ENCODE assay signal across 1 cellular context in genomic region chr6:167965602-167966539, GRCh38.
TF ChIP-seq lines count a peak whose summit lies in the region.

No MANE protein-coding gene starts in this region.

TF ChIP-seq in liver, 16 proteins besides CTCF, POLR2A, EP300 and RAD21 (continued from another document):
- no peak for TF ChIP-seq ATF3 (IDR thresholded peaks at IDR 0.05)
- peak; percentile 89 for TF ChIP-seq NR2F2 (IDR thresholded peaks at IDR 0.05)
- TF ChIP-seq, protein P1, sequence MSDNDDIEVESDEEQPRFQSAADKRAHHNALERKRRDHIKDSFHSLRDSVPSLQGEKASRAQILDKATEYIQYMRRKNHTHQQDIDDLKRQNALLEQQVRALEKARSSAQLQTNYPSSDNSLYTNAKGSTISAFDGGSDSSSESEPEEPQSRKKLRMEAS (IDR thresholded peaks at IDR 0.05), result no peak
- peak; percentile 78 to 88 for TF ChIP-seq RXRA (IDR thresholded peaks at IDR 0.05)
- TF ChIP-seq, protein P2, sequence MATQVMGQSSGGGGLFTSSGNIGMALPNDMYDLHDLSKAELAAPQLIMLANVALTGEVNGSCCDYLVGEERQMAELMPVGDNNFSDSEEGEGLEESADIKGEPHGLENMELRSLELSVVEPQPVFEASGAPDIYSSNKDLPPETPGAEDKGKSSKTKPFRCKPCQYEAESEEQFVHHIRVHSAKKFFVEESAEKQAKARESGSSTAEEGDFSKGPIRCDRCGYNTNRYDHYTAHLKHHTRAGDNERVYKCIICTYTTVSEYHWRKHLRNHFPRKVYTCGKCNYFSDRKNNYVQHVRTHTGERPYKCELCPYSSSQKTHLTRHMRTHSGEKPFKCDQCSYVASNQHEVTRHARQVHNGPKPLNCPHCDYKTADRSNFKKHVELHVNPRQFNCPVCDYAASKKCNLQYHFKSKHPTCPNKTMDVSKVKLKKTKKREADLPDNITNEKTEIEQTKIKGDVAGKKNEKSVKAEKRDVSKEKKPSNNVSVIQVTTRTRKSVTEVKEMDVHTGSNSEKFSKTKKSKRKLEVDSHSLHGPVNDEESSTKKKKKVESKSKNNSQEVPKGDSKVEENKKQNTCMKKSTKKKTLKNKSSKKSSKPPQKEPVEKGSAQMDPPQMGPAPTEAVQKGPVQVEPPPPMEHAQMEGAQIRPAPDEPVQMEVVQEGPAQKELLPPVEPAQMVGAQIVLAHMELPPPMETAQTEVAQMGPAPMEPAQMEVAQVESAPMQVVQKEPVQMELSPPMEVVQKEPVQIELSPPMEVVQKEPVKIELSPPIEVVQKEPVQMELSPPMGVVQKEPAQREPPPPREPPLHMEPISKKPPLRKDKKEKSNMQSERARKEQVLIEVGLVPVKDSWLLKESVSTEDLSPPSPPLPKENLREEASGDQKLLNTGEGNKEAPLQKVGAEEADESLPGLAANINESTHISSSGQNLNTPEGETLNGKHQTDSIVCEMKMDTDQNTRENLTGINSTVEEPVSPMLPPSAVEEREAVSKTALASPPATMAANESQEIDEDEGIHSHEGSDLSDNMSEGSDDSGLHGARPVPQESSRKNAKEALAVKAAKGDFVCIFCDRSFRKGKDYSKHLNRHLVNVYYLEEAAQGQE (IDR thresholded peaks at IDR 0.05), result no peak
- TF ChIP-seq GABPA (IDR thresholded peaks at IDR 0.05 in 1 of 2, conservative IDR thresholded peaks at IDR 0.05 in 1 of 2), result no peak
- peak; percentile 24 for TF ChIP-seq YY1 (IDR thresholded peaks at IDR 0.05)
